ENCODE assay signal across 2 cellular contexts in the genomic region with DNA sequence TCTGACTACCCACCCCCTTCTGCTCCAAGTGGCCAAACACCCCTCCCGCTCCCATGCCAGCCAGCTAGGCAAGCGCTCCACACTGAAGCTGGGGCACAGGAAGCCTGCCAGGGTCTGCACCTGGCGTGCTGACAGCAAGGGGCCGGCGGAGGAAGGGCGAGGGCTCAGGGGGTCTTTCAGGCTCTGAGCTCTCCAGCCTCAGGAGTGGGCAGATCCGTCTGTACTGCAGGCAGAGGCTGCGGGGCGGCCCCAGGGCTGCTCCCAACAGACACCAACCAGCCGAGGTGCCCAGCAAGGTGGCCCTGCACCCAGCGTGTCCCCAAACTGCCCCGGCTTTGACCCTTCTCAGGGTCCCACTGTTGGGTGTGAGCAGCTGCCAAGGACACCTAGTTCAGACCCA.
TF ChIP-seq lines count a peak whose summit lies in the region.

No MANE protein-coding gene starts in this region.

TF ChIP-seq in SK-N-SH, 30 proteins besides CTCF, POLR2A, EP300 and RAD21 (continued from another document):
- no peak for TF ChIP-seq POLR2AphosphoS5 (IDR thresholded peaks at IDR 0.05; ENCODE audit: low read depth, low read length)
- TF ChIP-seq, protein P1, sequence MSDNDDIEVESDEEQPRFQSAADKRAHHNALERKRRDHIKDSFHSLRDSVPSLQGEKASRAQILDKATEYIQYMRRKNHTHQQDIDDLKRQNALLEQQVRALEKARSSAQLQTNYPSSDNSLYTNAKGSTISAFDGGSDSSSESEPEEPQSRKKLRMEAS (IDR thresholded peaks at IDR 0.05; ENCODE audit: low read depth), result no peak
- TF ChIP-seq TEAD4 (IDR thresholded peaks at IDR 0.05; ENCODE audit: borderline replicate concordance, insufficient read depth), result no peak
- no peak for TF ChIP-seq RCOR1 (IDR thresholded peaks at IDR 0.05; ENCODE audit: low read length)
- TF ChIP-seq NFIC (IDR thresholded peaks at IDR 0.05; ENCODE audit: borderline replicate concordance), result no peak
- TF ChIP-seq TAF1 (IDR thresholded peaks at IDR 0.05; ENCODE audit: borderline replicate concordance, low read depth, low read length), result no peak
- no peak for TF ChIP-seq GABPA (IDR thresholded peaks at IDR 0.05; ENCODE audit: low read depth)
- TF ChIP-seq FOSL2 (IDR thresholded peaks at IDR 0.05; ENCODE audit: borderline replicate concordance, low read depth), result no peak
- no peak for TF ChIP-seq SIN3A (IDR thresholded peaks at IDR 0.05; ENCODE audit: borderline replicate concordance, low read depth, low read length)
- no peak for TF ChIP-seq JUND (IDR thresholded peaks at IDR 0.05)
- TF ChIP-seq, protein P2, sequence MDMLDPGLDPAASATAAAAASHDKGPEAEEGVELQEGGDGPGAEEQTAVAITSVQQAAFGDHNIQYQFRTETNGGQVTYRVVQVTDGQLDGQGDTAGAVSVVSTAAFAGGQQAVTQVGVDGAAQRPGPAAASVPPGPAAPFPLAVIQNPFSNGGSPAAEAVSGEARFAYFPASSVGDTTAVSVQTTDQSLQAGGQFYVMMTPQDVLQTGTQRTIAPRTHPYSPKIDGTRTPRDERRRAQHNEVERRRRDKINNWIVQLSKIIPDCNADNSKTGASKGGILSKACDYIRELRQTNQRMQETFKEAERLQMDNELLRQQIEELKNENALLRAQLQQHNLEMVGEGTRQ (IDR thresholded peaks at IDR 0.05; ENCODE audit: borderline replicate concordance, low read depth, low read length), result no peak
- no peak for TF ChIP-seq MXI1 (IDR thresholded peaks at IDR 0.05; ENCODE audit: low read depth, low read length)
- TF ChIP-seq, protein P3, sequence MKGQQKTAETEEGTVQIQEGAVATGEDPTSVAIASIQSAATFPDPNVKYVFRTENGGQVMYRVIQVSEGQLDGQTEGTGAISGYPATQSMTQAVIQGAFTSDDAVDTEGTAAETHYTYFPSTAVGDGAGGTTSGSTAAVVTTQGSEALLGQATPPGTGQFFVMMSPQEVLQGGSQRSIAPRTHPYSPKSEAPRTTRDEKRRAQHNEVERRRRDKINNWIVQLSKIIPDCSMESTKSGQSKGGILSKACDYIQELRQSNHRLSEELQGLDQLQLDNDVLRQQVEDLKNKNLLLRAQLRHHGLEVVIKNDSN (IDR thresholded peaks at IDR 0.05; ENCODE audit: borderline replicate concordance, low read depth), result no peak
- TF ChIP-seq, protein P4, sequence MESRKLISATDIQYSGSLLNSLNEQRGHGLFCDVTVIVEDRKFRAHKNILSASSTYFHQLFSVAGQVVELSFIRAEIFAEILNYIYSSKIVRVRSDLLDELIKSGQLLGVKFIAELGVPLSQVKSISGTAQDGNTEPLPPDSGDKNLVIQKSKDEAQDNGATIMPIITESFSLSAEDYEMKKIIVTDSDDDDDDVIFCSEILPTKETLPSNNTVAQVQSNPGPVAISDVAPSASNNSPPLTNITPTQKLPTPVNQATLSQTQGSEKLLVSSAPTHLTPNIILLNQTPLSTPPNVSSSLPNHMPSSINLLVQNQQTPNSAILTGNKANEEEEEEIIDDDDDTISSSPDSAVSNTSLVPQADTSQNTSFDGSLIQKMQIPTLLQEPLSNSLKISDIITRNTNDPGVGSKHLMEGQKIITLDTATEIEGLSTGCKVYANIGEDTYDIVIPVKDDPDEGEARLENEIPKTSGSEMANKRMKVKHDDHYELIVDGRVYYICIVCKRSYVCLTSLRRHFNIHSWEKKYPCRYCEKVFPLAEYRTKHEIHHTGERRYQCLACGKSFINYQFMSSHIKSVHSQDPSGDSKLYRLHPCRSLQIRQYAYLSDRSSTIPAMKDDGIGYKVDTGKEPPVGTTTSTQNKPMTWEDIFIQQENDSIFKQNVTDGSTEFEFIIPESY (IDR thresholded peaks at IDR 0.05; ENCODE audit: borderline replicate concordance, low read depth), result no peak
- no peak for TF ChIP-seq YY1 (IDR thresholded peaks at IDR 0.05; ENCODE audit: low read depth)
- TF ChIP-seq RXRA (IDR thresholded peaks at IDR 0.05; ENCODE audit: borderline replicate concordance, low read depth), result no peak

TF ChIP-seq in SK-N-SH treated with all-trans-retinoic acid at 6 μM for 48 hours, 23 proteins besides CTCF, POLR2A, EP300 and RAD21 (continued from another document):
- TF ChIP-seq OSR1 (CRISPR knock-in tag; IDR thresholded peaks at IDR 0.05), result no peak
- TF ChIP-seq TOX (CRISPR knock-in tag; IDR thresholded peaks at IDR 0.05; ENCODE audit: borderline replicate concordance), result no peak
- no peak for TF ChIP-seq ZFP3 (CRISPR knock-in tag; IDR thresholded peaks at IDR 0.05)
- no peak for TF ChIP-seq ZNF8 (CRISPR knock-in tag; IDR thresholded peaks at IDR 0.05)
- TF ChIP-seq RARB (CRISPR knock-in tag; IDR thresholded peaks at IDR 0.05), result no peak
- TF ChIP-seq, protein P5, sequence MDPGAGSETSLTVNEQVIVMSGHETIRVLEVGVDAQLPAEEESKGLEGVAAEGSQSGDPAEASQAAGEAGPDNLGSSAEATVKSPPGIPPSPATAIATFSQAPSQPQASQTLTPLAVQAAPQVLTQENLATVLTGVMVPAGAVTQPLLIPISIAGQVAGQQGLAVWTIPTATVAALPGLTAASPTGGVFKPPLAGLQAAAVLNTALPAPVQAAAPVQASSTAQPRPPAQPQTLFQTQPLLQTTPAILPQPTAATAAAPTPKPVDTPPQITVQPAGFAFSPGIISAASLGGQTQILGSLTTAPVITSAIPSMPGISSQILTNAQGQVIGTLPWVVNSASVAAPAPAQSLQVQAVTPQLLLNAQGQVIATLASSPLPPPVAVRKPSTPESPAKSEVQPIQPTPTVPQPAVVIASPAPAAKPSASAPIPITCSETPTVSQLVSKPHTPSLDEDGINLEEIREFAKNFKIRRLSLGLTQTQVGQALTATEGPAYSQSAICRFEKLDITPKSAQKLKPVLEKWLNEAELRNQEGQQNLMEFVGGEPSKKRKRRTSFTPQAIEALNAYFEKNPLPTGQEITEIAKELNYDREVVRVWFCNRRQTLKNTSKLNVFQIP (CRISPR knock-in tag; IDR thresholded peaks at IDR 0.05; ENCODE audit: borderline replicate concordance, low read depth), result no peak
- TF ChIP-seq ZNF565 (CRISPR knock-in tag; conservative IDR thresholded peaks at IDR 0.05; ENCODE audit: low read depth), result no peak
- no peak for TF ChIP-seq TCF4 (CRISPR knock-in tag; IDR thresholded peaks at IDR 0.05; ENCODE audit: borderline replicate concordance)
- no peak for TF ChIP-seq BACH2 (CRISPR knock-in tag; IDR thresholded peaks at IDR 0.05; ENCODE audit: borderline replicate concordance)
- no peak for TF ChIP-seq GLIS3 (CRISPR knock-in tag; IDR thresholded peaks at IDR 0.05)
- no peak for TF ChIP-seq ESRRG (CRISPR knock-in tag; IDR thresholded peaks at IDR 0.05)
- no peak for TF ChIP-seq ISL1 (CRISPR knock-in tag; IDR thresholded peaks at IDR 0.05)
- TF ChIP-seq, protein P6, sequence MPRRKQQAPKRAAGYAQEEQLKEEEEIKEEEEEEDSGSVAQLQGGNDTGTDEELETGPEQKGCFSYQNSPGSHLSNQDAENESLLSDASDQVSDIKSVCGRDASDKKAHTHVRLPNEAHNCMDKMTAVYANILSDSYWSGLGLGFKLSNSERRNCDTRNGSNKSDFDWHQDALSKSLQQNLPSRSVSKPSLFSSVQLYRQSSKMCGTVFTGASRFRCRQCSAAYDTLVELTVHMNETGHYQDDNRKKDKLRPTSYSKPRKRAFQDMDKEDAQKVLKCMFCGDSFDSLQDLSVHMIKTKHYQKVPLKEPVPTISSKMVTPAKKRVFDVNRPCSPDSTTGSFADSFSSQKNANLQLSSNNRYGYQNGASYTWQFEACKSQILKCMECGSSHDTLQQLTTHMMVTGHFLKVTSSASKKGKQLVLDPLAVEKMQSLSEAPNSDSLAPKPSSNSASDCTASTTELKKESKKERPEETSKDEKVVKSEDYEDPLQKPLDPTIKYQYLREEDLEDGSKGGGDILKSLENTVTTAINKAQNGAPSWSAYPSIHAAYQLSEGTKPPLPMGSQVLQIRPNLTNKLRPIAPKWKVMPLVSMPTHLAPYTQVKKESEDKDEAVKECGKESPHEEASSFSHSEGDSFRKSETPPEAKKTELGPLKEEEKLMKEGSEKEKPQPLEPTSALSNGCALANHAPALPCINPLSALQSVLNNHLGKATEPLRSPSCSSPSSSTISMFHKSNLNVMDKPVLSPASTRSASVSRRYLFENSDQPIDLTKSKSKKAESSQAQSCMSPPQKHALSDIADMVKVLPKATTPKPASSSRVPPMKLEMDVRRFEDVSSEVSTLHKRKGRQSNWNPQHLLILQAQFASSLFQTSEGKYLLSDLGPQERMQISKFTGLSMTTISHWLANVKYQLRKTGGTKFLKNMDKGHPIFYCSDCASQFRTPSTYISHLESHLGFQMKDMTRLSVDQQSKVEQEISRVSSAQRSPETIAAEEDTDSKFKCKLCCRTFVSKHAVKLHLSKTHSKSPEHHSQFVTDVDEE (CRISPR knock-in tag; IDR thresholded peaks at IDR 0.05), result no peak
- TF ChIP-seq SNAI2 (CRISPR knock-in tag; IDR thresholded peaks at IDR 0.05), result no peak
- no peak for TF ChIP-seq CSDC2 (CRISPR knock-in tag; IDR thresholded peaks at IDR 0.05)
- no peak for TF ChIP-seq ARNTL (CRISPR knock-in tag; IDR thresholded peaks at IDR 0.05; ENCODE audit: borderline replicate concordance, low read depth)
